In genomic region chr6:110622912-110623578, GRCh38 we compare ENCODE assay signal across 21 cellular contexts.
"Had no signal": no experiment of that assay in that cellular context is flagged by ENCODE, and none has a peak within 500 bp of the region (broad histone marks: within the 10 kb centered on the region; RNA-seq: fewer than 3 reads in every experiment).

No MANE protein-coding gene starts in this region.

- H3K9ac ChIP-seq: neural progenitor cell had no signal

- DNase-seq: activated CD4-positive, alpha-beta T cell treated with anti-CD3 and anti-CD28 coated beads, Interleukin-2, amount 10 ng/mL, durations not matched to agents 24 days and 14 days; activated CD4-positive, CD25-positive, alpha-beta regulatory T cell; activated CD8-positive, alpha-beta memory T cell treated with anti-CD3 and anti-CD28 coated beads for 24 hours; activated naive CD4-positive, alpha-beta T cell; central memory CD4-positive, alpha-beta T cell; colonic mucosa; effector CD4-positive, alpha-beta T cell; heart left ventricle; immature natural killer cell; left colon; naive B cell; pancreas; retina; stimulated activated CD4-positive, alpha-beta T cell treated with anti-CD3 and anti-CD28 coated beads, Interleukin-4, amount 100 ng/mL, for 24 hours; stimulated activated naive CD4-positive, alpha-beta T cell; uterus had no signal

- H3K4me2 ChIP-seq: neural progenitor cell had no signal

- H3K4me3 ChIP-seq: ascending aorta, colonic mucosa, heart left ventricle, neural progenitor cell, pancreas, skin epidermis, tibial nerve, uterus had no signal

- H3K9me3 ChIP-seq: ascending aorta, colonic mucosa, heart left ventricle, pancreas, tibial nerve, uterus had no signal

- H3K36me3 ChIP-seq: colonic mucosa, uterus had no signal

- H3K4me1 ChIP-seq: ascending aorta, uterus had no signal

- H3K27me3 ChIP-seq: ascending aorta, colonic mucosa, heart left ventricle, neural progenitor cell, pancreas, tibial nerve, uterus had no signal

- FAIRE-seq: endothelial cell of umbilical vein had no signal

- H3K27ac ChIP-seq: ascending aorta, colonic mucosa, heart left ventricle, neural progenitor cell, pancreas, skin epidermis, tibial nerve, uterus had no signal

- H2AFZ ChIP-seq: neural progenitor cell had no signal

- ATAC-seq: left colon, pancreas had no signal
